Comparison of ENCODE assay signal across 21 cellular contexts in genomic region chr10:126661841-126662520, GRCh38. TPM values are rescaled to one million over a fixed set of nuclear protein-coding genes. Genes with fewer than 3 reads are reported as not detected.
DNase-seq lines count a peak whose midpoint lies in the region; ATAC-seq and TF ChIP-seq lines count a peak whose summit lies in the region.
"Had no signal": no experiment of that assay in that cellular context is flagged by ENCODE, and none has a peak within 500 bp of the region (broad histone marks: within the 10 kb centered on the region; RNA-seq: fewer than 3 reads in every experiment).

No MANE protein-coding gene starts in this region.

- H3K4me3 ChIP-seq in astrocyte of the spinal cord (ENCODE audit: low read depth, low read length): no peak overlapping the region
- H3K4me3 ChIP-seq: prostate gland, thyroid gland had no signal

- ATAC-seq in Right ventricle myocardium inferior (peak; percentile 28), left cardiac atrium (no peak), HG03045 (IDR thresholded peaks at IDR 0.05; ENCODE audit: unreplicated experiment) (no peak), HG02798 (IDR thresholded peaks at IDR 0.05; ENCODE audit: poor library complexity, unreplicated experiment) (no peak)
- ATAC-seq: activated T-cell treated with anti-CD3 and anti-CD28 coated beads, Interleukin-2, amount 50 U/mL, for 72 hours; SK-N-SH treated with all-trans-retinoic acid at 6 μM for 48 hours had no signal

- DNase-seq in Right ventricle myocardium inferior (ENCODE audit: missing footprints) (no peak), left cardiac atrium (no peak), astrocyte of the spinal cord (ENCODE audit: low read depth, low spot score) (peak; percentile 73), iris pigment epithelial cell (ENCODE audit: low read depth) (peak; percentile 39)
- DNase-seq in NK-92 treated with Interleukin-12 subunit alpha and Interleukin-12 subunit beta, amount 100 ng/mL, for 24 hours (lab: John Stamatoyannopoulos, UW): no peak
- DNase-seq: 8988T; activated CD4-positive, alpha-beta T cell treated with anti-CD3 and anti-CD28 coated beads, Interleukin-2, amount 50 U/mL, for 48 hours; activated T-cell treated with anti-CD3 and anti-CD28 coated beads, Interleukin-2, amount 50 U/mL, for 72 hours; CD4-positive, alpha-beta memory T cell; DND-41; kidney; NCI-H1694 treated with DMSO at 0.1 percent for 48 hours; NCI-H446 treated with DMSO at 0.1 percent for 48 hours; thyroid gland had no signal

- intact Hi-C loops in Right ventricle myocardium inferior (cut with DNase I): no loop called here
- intact Hi-C loops in left cardiac atrium (cut with DNase I): no loop called here

- TF ChIP-seq CTCF in astrocyte of the spinal cord (IDR thresholded peaks at IDR 0.05; ENCODE audit: low read depth, low read length): no peak

- H3K27ac ChIP-seq in temporal lobe (ENCODE audit: low read depth, low read length): peak overlapping the region; percentile 98
- H3K27ac ChIP-seq: prostate gland, thyroid gland had no signal

- in situ Hi-C loops in astrocyte of the spinal cord (cut with HindIII; ENCODE audit: low sequenced_read_pairs): no loop called here

RNA-seq across cellular contexts. Expression of gene C10orf90, which starts 8.5 kb away (rescaled TPM):
- total RNA-seq in Right ventricle myocardium inferior (not detected), left cardiac atrium (under 1 TPM; 0.15 to 0.31 TPM), temporal lobe (0.49 TPM)
- total RNA-seq: activated T-cell treated with anti-CD3 and anti-CD28 coated beads, Interleukin-2, amount 50 U/mL, for 72 hours; CD4-positive, alpha-beta memory T cell; H1; HT-29; kidney had no signal

Comparison
In these comparisons a context has a peak if more than half of its experiments do, and no peak if none do; other contexts are left out.
1. DNase-seq: peak in astrocyte of the spinal cord (single experiment) and iris pigment epithelial cell (single experiment); none in Right ventricle myocardium inferior (single experiment), left cardiac atrium (single experiment) and NK-92 treated with Interleukin-12 subunit alpha and Interleukin-12 subunit beta, amount 100 ng/mL, for 24 hours (single experiment).